ENCODE assay signal across 11 cellular contexts in genomic region chr14:76954791-76955190, GRCh38.
DNase-seq lines count a peak whose midpoint lies in the region; ATAC-seq and TF ChIP-seq lines count a peak whose summit lies in the region.
"Had no signal": no experiment of that assay in that cellular context is flagged by ENCODE, and none has a peak within 500 bp of the region (broad histone marks: within the 10 kb centered on the region; RNA-seq: fewer than 3 reads in every experiment).

No MANE protein-coding gene starts in this region.

- no peaks in the 10 kb centered on the region for H3K9me3 ChIP-seq in ES-I3 (ENCODE audit: control insufficient read depth, insufficient read depth, low read length)

- CTCF ChIA-PET in T-cell (lab: Charles Lee), result interaction anchor here (0.6 to 1.6 kb wide), 6 partner anchors 15 to 116 kb away, joined by 3 to 7 read pairs (median 4); no protein-coding TSS in a partner anchor

- H3K4me1 ChIP-seq in ES-I3 (ENCODE audit: insufficient read depth, low read length) (peaks cover 48% of the 10 kb centered on the region), foreskin keratinocyte (peaks cover 47% of the 10 kb centered on the region), rectal smooth muscle tissue (ENCODE audit: control insufficient read depth, insufficient read depth, low read length) (peaks cover 49% of the 10 kb centered on the region)

- no peak for TF ChIP-seq CTCF in foreskin keratinocyte (conservative IDR thresholded peaks at IDR 0.05)

- H3K27ac Mint-ChIP-seq in T-cell, result peak overlapping the region; percentile 97 to 98

- no peak for DNase-seq in T-cell
- no peak for DNase-seq in foreskin keratinocyte
- DNase-seq in NCI-H1105 treated with DMSO at 0.1 percent for 48 hours (lab: John Stamatoyannopoulos, UW), result no peak
- no peak for DNase-seq in activated T-cell treated with anti-CD3 and anti-CD28 coated beads, Interleukin-2, amount 50 U/mL, for 48 hours
- DNase-seq in DMS153 (lab: John Stamatoyannopoulos, UW), result no peak
- DNase-seq: islet precursor cell, NCI-H1048, T-helper 9 cell had no signal

- H3K9ac ChIP-seq in ES-I3 (ENCODE audit: low read depth, low read length) (peak overlapping the region; percentile 29; the same call in 1 of the 2 replicates), rectal smooth muscle tissue (ENCODE audit: low read length) (no peak overlapping the region)

- H3K27ac ChIP-seq in foreskin keratinocyte, result peak overlapping the region; percentile 79
- H3K27ac ChIP-seq in rectal smooth muscle tissue (ENCODE audit: low read depth, low read length), result peak overlapping the region; percentile 87

- POLR2A ChIA-PET in T-cell (lab: Charles Lee), result interaction anchor here in 1 of 2 donors (1.6 kb wide), 1 partner anchor 25 kb away, joined by 7 read pairs; no protein-coding TSS in a partner anchor

- H3K4me3 Mint-ChIP-seq in T-cell, result peak overlapping the region in 2 of 3 donors; percentile 9 to 86

- peaks cover 45 to 60% (median 51%) of the 10 kb centered on the region in 3 donors for H3K4me1 Mint-ChIP-seq in T-cell

- H3K36me3 Mint-ChIP-seq in T-cell, result no peaks in the 10 kb centered on the region

- no peaks in the 10 kb centered on the region for H3K27me3 ChIP-seq in foreskin keratinocyte
- H3K27me3 ChIP-seq in rectal smooth muscle tissue (ENCODE audit: control insufficient read depth, insufficient read depth, low read length), result no peaks in the 10 kb centered on the region

- ATAC-seq in T-cell (replicated peaks in 1 of 4), result no peak
- ATAC-seq in foreskin keratinocyte, result no peak
- ATAC-seq in GM18511 (IDR thresholded peaks at IDR 0.05; ENCODE audit: unreplicated experiment), result no peak

- H3K27me3 Mint-ChIP-seq in T-cell, result no peaks in the 10 kb centered on the region

- H3K9me3 Mint-ChIP-seq in T-cell, result no peaks in the 10 kb centered on the region

- no peak overlapping the region for H3K4me3 ChIP-seq in rectal smooth muscle tissue (ENCODE audit: low read length)

- H3K36me3 ChIP-seq in ES-I3 (ENCODE audit: insufficient read depth, low read length), result no peaks in the 10 kb centered on the region; the same call in 1 of the 2 replicates
- H3K36me3 ChIP-seq in rectal smooth muscle tissue (ENCODE audit: control insufficient read depth, insufficient read depth, low read length), result no peaks in the 10 kb centered on the region
